Comparison of ENCODE assay signal across 23 cellular contexts in the genomic region with DNA sequence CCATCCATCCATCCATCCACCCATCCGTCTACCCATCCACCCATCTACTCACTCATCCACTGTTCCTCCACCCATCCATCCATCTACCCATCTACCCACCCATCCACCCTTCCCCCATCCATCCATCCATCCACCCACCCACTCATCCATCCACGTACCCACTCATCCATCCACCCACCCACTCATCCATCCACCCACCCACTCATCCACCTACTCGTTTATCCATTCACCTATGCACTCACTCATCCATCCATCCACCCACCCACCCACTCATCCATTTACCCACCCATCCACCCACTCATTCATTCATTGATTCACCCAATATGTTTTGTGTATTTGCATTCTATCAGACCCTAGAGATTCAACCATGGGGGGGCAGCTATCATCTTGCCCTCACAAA. TPM values are rescaled to one million over a fixed set of nuclear protein-coding genes. Genes with fewer than 3 reads are reported as not detected.
DNase-seq lines count a peak whose midpoint lies in the region; ATAC-seq and TF ChIP-seq lines count a peak whose summit lies in the region.
"Had no signal": no experiment of that assay in that cellular context is flagged by ENCODE, and none has a peak within 500 bp of the region (broad histone marks: within the 10 kb centered on the region; RNA-seq: fewer than 3 reads in every experiment).

No MANE protein-coding gene starts in this region.

- H3K4me1 Mint-ChIP-seq in CD4-positive, CD25-positive, alpha-beta regulatory T cell, result peaks cover 6 to 66% (median 45%) of the 10 kb centered on the region in 4 donors
- H3K4me1 Mint-ChIP-seq in central memory CD8-positive, alpha-beta T cell, result peaks cover 56% of the 10 kb centered on the region

- no peak overlapping the region for H3K4me3 ChIP-seq in CD4-positive, CD25-positive, alpha-beta regulatory T cell (ENCODE audit: low read depth, low read length)
- no peak overlapping the region for H3K4me3 ChIP-seq in HEK293 (ENCODE audit: low read depth, low read length)
- no peak overlapping the region for H3K4me3 ChIP-seq in WERI-Rb-1 (ENCODE audit: low read depth, low read length)
- no peak overlapping the region for H3K4me3 ChIP-seq in H7 (ENCODE audit: insufficient read depth, low read depth, low read length)
- H3K4me3 ChIP-seq: A549 had no signal

- CTCF ChIA-PET in HEK293 (lab: Yijun Ruan, JAX), result no interaction called here

- H3K27ac ChIP-seq in CD4-positive, CD25-positive, alpha-beta regulatory T cell (ENCODE audit: insufficient read depth, low read length, poor library complexity, severe bottlenecking), result peak overlapping the region; percentile 45
- H3K27ac ChIP-seq in HEK293 (ENCODE audit: extremely low read depth, low read depth, low read length), result no peak overlapping the region
- H3K27ac ChIP-seq in WERI-Rb-1, result no peak overlapping the region
- H3K27ac ChIP-seq: A549 had no signal

- no peak for ATAC-seq in CD4-positive, CD25-positive, alpha-beta regulatory T cell (ENCODE audit: low read depth in 2 of 2)
- ATAC-seq in central memory CD8-positive, alpha-beta T cell (replicated peaks; ENCODE audit: extremely low read depth, poor library complexity, severe bottlenecking), result no peak
- ATAC-seq: A549 had no signal

- no peaks in the 10 kb centered on the region for H3K27me3 Mint-ChIP-seq in CD4-positive, CD25-positive, alpha-beta regulatory T cell
- no peaks in the 10 kb centered on the region for H3K27me3 Mint-ChIP-seq in central memory CD8-positive, alpha-beta T cell
- H3K27me3 Mint-ChIP-seq: CD8-positive, alpha-beta memory T cell had no signal

- H3K27ac Mint-ChIP-seq in CD4-positive, CD25-positive, alpha-beta regulatory T cell, result peak overlapping the region in 1 of 3 donors; percentile 78
- H3K27ac Mint-ChIP-seq in central memory CD8-positive, alpha-beta T cell (ENCODE audit: low read depth), result peak overlapping the region; percentile 87

- intact Hi-C loops in posterior vena cava (cut with DNase I), result no loop called here

- H3K36me3 ChIP-seq in CD4-positive, CD25-positive, alpha-beta regulatory T cell (ENCODE audit: control insufficient read depth, insufficient read depth, low read length), result no peaks in the 10 kb centered on the region
- H3K36me3 ChIP-seq in HEK293 (ENCODE audit: control insufficient read depth in 2 of 2, insufficient read depth in 1 of 2, low read length in 2 of 2) (no peaks in the 10 kb centered on the region), WERI-Rb-1 (no peaks in the 10 kb centered on the region), H7 (replicated peaks; ENCODE audit: control insufficient read depth, insufficient read depth, low read length) (no peaks in the 10 kb centered on the region; the same call in 1 of the 2 replicates)

- no peaks in the 10 kb centered on the region for H3K36me3 Mint-ChIP-seq in CD4-positive, CD25-positive, alpha-beta regulatory T cell
- peaks cover 8% of the 10 kb centered on the region for H3K36me3 Mint-ChIP-seq in central memory CD8-positive, alpha-beta T cell (ENCODE audit: insufficient read depth)

- TF ChIP-seq CTCF in HEK293 (tag by site-specific recombination; IDR thresholded peaks at IDR 0.05), result no peak
- TF ChIP-seq CTCF in WERI-Rb-1 (IDR thresholded peaks at IDR 0.05; ENCODE audit: low read depth, low read length), result no peak

- no peak for DNase-seq in CD4-positive, CD25-positive, alpha-beta regulatory T cell
- DNase-seq in central memory CD8-positive, alpha-beta T cell (ENCODE audit: low spot score in 2 of 2), result no peak
- peak; percentile 1 for DNase-seq in posterior vena cava (ENCODE audit: low spot score)
- no peak for DNase-seq in WERI-Rb-1
- no peak for DNase-seq in H7
- no peak for DNase-seq in NCI-H1048 (lab: John Stamatoyannopoulos, UW)
- DNase-seq: AML-193; C1 segment of cervical spinal cord; CD8-positive, alpha-beta memory T cell; DND-41; KBM-7; MV-4-11; NCI-H1105 treated with DMSO at 0.1 percent for 48 hours; NCI-H2029; NCI-H446 treated with DMSO at 0.1 percent for 48 hours; NCI-H526; RPMI8226; SHP77 had no signal

- peaks cover 48% of the 10 kb centered on the region for H3K4me1 ChIP-seq in CD4-positive, CD25-positive, alpha-beta regulatory T cell (ENCODE audit: control insufficient read depth, insufficient read depth, low read length, poor library complexity, severe bottlenecking)
- H3K4me1 ChIP-seq in HEK293 (ENCODE audit: control insufficient read depth, insufficient read depth, low read length), result no peaks in the 10 kb centered on the region
- H3K4me1 ChIP-seq: A549 had no signal

- H3K9me3 ChIP-seq in CD4-positive, CD25-positive, alpha-beta regulatory T cell (ENCODE audit: control insufficient read depth in 2 of 2, low read length in 2 of 2), result no peaks in the 10 kb centered on the region
- H3K9me3 ChIP-seq in HEK293 (ENCODE audit: control insufficient read depth, insufficient read depth, low read depth, low read length) (no peaks in the 10 kb centered on the region), WERI-Rb-1 (ENCODE audit: severe bottlenecking) (peaks cover 3% of the 10 kb centered on the region)
- H3K9me3 ChIP-seq: A549 had no signal

- no peaks in the 10 kb centered on the region for H3K27me3 ChIP-seq in CD4-positive, CD25-positive, alpha-beta regulatory T cell (ENCODE audit: control insufficient read depth, insufficient read depth, low read length)
- no peaks in the 10 kb centered on the region for H3K27me3 ChIP-seq in WERI-Rb-1 (ENCODE audit: insufficient read depth, low read depth, severe bottlenecking)
- H3K27me3 ChIP-seq in H7 (ENCODE audit: control insufficient read depth, insufficient read depth, low read length), result no peaks in the 10 kb centered on the region

- POLR2A ChIA-PET in HEK293 (lab: Yijun Ruan, JAX), result no interaction called here

- H3K4me3 Mint-ChIP-seq in CD4-positive, CD25-positive, alpha-beta regulatory T cell, result no peak overlapping the region
- no peak overlapping the region for H3K4me3 Mint-ChIP-seq in central memory CD8-positive, alpha-beta T cell

- peaks cover 0 to 4% (median 0%) of the 10 kb centered on the region in 7 donors for H3K9me3 Mint-ChIP-seq in CD4-positive, CD25-positive, alpha-beta regulatory T cell
- H3K9me3 Mint-ChIP-seq in central memory CD8-positive, alpha-beta T cell, result no peaks in the 10 kb centered on the region
- H3K9me3 Mint-ChIP-seq: CD8-positive, alpha-beta memory T cell had no signal

TF ChIP-seq in HEK293, 187 proteins besides CTCF, POLR2A, EP300 and RAD21:
- TF ChIP-seq ZNF366 (tag by site-specific recombination; conservative IDR thresholded peaks at IDR 0.05) (peak; percentile 27), ZNF560 (tag by site-specific recombination; IDR thresholded peaks at IDR 0.05; ENCODE audit: borderline replicate concordance) (no peak), EGR2 (tag by site-specific recombination; IDR thresholded peaks at IDR 0.05; ENCODE audit: low read depth) (peak; percentile 100), ZFHX2 (tag by site-specific recombination; conservative IDR thresholded peaks at IDR 0.05) (peak; percentile 99)

RNA-seq across cellular contexts. Expression of gene TNFRSF8, which starts 27.2 kb away (rescaled TPM):
- 2.3 TPM for total RNA-seq in CD4-positive, CD25-positive, alpha-beta regulatory T cell
- polyA plus RNA-seq in CD4-positive, CD25-positive, alpha-beta regulatory T cell, result 1 to 10 TPM; 1.1 to 3.2 (median 1.3) TPM
- total RNA-seq in posterior vena cava, result 1 to 10 TPM in 1 of 2 donors, under 1 TPM in 1; 1.00 to 1.3 TPM
- 14.6 and 16.0 TPM in 2 replicates for total RNA-seq in H7 (2014; rRNA removed; shearing (Covaris generic))
- total RNA-seq: LHCN-M2, MCF 10A, SK-MEL-5 had no signal
- polyA plus RNA-seq: CD8-positive, alpha-beta memory T cell had no signal
